18 cellular contexts compared by ENCODE assay signal in genomic region chr17:57445772-57446472, GRCh38.
DNase-seq lines count a peak whose midpoint lies in the region; ATAC-seq, FAIRE-seq and TF ChIP-seq lines count a peak whose summit lies in the region.
"Had no signal": no experiment of that assay in that cellular context is flagged by ENCODE, and none has a peak within 500 bp of the region (broad histone marks: within the 10 kb centered on the region; RNA-seq: fewer than 3 reads in every experiment).

No MANE protein-coding gene starts in this region.

- no peaks in the 10 kb centered on the region for H3K27me3 ChIP-seq in DND-41 (ENCODE audit: insufficient read depth, low read length, poor library complexity)
- H3K27me3 ChIP-seq in Loucy (ENCODE audit: insufficient read depth, low read length, poor library complexity, severe bottlenecking) = no peaks in the 10 kb centered on the region
- no peaks in the 10 kb centered on the region for H3K27me3 ChIP-seq in GM12878 (replicated peaks in 1 of 2; ENCODE audit: control insufficient read depth in 2 of 2, insufficient read depth in 2 of 2, low read length in 1 of 2)
- no peaks in the 10 kb centered on the region for H3K27me3 ChIP-seq in thyroid gland
- H3K27me3 ChIP-seq: SJSA1 had no signal

- no peak for DNase-seq in DND-41
- no peak for DNase-seq in GM12878 (ENCODE audit: low read depth, low spot score)
- DNase-seq in osteocyte (ENCODE audit: extremely low spot score, unreplicated experiment) = no peak
- DNase-seq in thyroid gland = no peak
- no peak for DNase-seq in OCI-M2 (lab: John Stamatoyannopoulos, UW; ENCODE audit: unreplicated experiment)
- DNase-seq in NCI-H69 (lab: John Stamatoyannopoulos, UW) = no peak
- DNase-seq: activated CD4-positive, alpha-beta T cell treated with anti-CD3 and anti-CD28 coated beads for 4 hours; activated T-cell treated with anti-CD3 and anti-CD28 coated beads for 4 hours; effector CD8-positive, alpha-beta T cell; NCI-H2029 had no signal

- no peak overlapping the region; the same call in 1 of the 2 replicates for H3K4me2 ChIP-seq in DND-41 (ENCODE audit: insufficient read depth, low read length)
- H3K4me2 ChIP-seq in Loucy (ENCODE audit: low read depth, low read length, poor library complexity, severe bottlenecking) = no peak overlapping the region
- H3K4me2 ChIP-seq in GM12878 (ENCODE audit: control insufficient read depth, insufficient read depth) = peak overlapping the region; percentile 53

- TF ChIP-seq RAD21 in GM12878 (IDR thresholded peaks at IDR 0.05; ENCODE audit: insufficient read depth, low read depth, low read length) = no peak

- no peaks in the 10 kb centered on the region for H3K9me2 ChIP-seq in Loucy (replicated peaks; ENCODE audit: low read depth, low read length)

- WGBS in GM12878 (ENCODE audit: insufficient coverage, insufficient replicate concordance, low lambda C conversion rate, missing lambda C conversion rate) = 86% methylated on average over 17 of the region's 17 CpGs
- 79 to 82% methylated on average over 17 of the region's 17 CpGs for WGBS in thyroid gland, 2 donors

- H3K4me1 ChIP-seq in DND-41 (ENCODE audit: insufficient read depth, low read length) (peaks cover 100% of the 10 kb centered on the region), Loucy (ENCODE audit: insufficient read depth, low read length, poor library complexity, severe bottlenecking) (peaks cover 93% of the 10 kb centered on the region), GM12878 (ENCODE audit: control insufficient read depth, insufficient read depth, low read length) (peaks cover 68% of the 10 kb centered on the region), thyroid gland (peaks cover 5 to 29% of the 10 kb centered on the region in 2 donors)

- BruUV-seq in GM12878 (replicated peaks; lab: Mats Ljungman, UMichigan) = TSS peak; percentile 41

- ATAC-seq in DND-41 (ENCODE audit: insufficient read depth, low read depth) (no peak), GM12878 (no peak)
- ATAC-seq: activated naive CD4-positive, alpha-beta T cell treated with anti-CD3 and anti-CD28 coated beads, Interleukin-2, amount 50 U/mL, for 72 hours; natural killer cell treated with Interleukin-12 subunit alpha and Interleukin-12 subunit beta and Interleukin-15 and Interleukin-18, amount 100 ng/mL, for 72 hours had no signal

- peaks cover 3% of the 10 kb centered on the region for H3K36me3 Mint-ChIP-seq in osteocyte (ENCODE audit: unreplicated experiment)
- H3K36me3 Mint-ChIP-seq: natural killer cell treated with Interleukin-12 subunit alpha and Interleukin-12 subunit beta and Interleukin-15 and Interleukin-18, amount 100 ng/mL, for 72 hours had no signal

- POLR2A ChIA-PET in GM12878 (lab: Charles Lee) = interaction anchor here (0.8 to 1.5 kb wide), 7 partner anchors 9 to 23 kb away, joined by 3 to 10 read pairs (median 3); no protein-coding TSS in a partner anchor

- no peak for TF ChIP-seq EP300 in GM12878 (IDR thresholded peaks at IDR 0.05; ENCODE audit: borderline replicate concordance in 1 of 2, control insufficient read depth in 1 of 2, low read depth in 2 of 2, low read length in 2 of 2)

- peak overlapping the region; percentile 68 for H3K9ac ChIP-seq in DND-41 (ENCODE audit: low read depth, low read length)
- H3K9ac ChIP-seq in Loucy (ENCODE audit: low read depth, low read length, poor library complexity, severe bottlenecking) = peak overlapping the region; percentile 90
- H3K9ac ChIP-seq in GM12878 (ENCODE audit: control insufficient read depth, insufficient read depth, low read length) = no peak overlapping the region

- H4K20me1 ChIP-seq in DND-41 (ENCODE audit: insufficient read depth, low read length) (no peaks in the 10 kb centered on the region), Loucy (ENCODE audit: insufficient read depth, low read length, poor library complexity, severe bottlenecking) (no peaks in the 10 kb centered on the region), GM12878 (ENCODE audit: control insufficient read depth, insufficient read depth) (no peaks in the 10 kb centered on the region)

- peak overlapping the region; percentile 74 for H3K27ac Mint-ChIP-seq in osteocyte (ENCODE audit: unreplicated experiment)
- H3K27ac Mint-ChIP-seq: B cell had no signal

- no peak for TF ChIP-seq POLR2A in GM12878 (IDR thresholded peaks at IDR 0.05; ENCODE audit: low read depth, low read length)
- no peak for TF ChIP-seq POLR2A in thyroid gland (IDR thresholded peaks at IDR 0.05)

- H3K36me3 ChIP-seq in DND-41 (ENCODE audit: insufficient read depth, low read length) = peaks cover 62% of the 10 kb centered on the region
- peaks cover 62% of the 10 kb centered on the region; the same call in 1 of the 2 replicates for H3K36me3 ChIP-seq in Loucy (ENCODE audit: insufficient read depth, low read length)
- peaks cover 2 to 3% of the 10 kb centered on the region in 2 experiments; a peak in 3 of 4 replicates for H3K36me3 ChIP-seq in GM12878 (ENCODE audit: control insufficient read depth in 2 of 2, insufficient read depth in 2 of 2, low read length in 1 of 2)
- no peaks in the 10 kb centered on the region for H3K36me3 ChIP-seq in thyroid gland

- no peak overlapping the region for H3K4me3 ChIP-seq in DND-41 (ENCODE audit: low read depth in 1 of 2, low read length in 2 of 2)
- no peak overlapping the region for H3K4me3 ChIP-seq in Loucy (ENCODE audit: low read length, poor library complexity, severe bottlenecking)
- no peak overlapping the region for H3K4me3 ChIP-seq in GM12878
- no peak overlapping the region for H3K4me3 ChIP-seq in thyroid gland (replicated peaks in 1 of 3)
- H3K4me3 ChIP-seq: SJSA1 had no signal

- TF ChIP-seq CTCF in DND-41 (IDR thresholded peaks at IDR 0.05; ENCODE audit: borderline replicate concordance, extremely low read depth, low read length, poor library complexity, severe bottlenecking) (no peak), Loucy (conservative IDR thresholded peaks at IDR 0.05; ENCODE audit: low read length) (no peak), GM12878 (IDR thresholded peaks at IDR 0.05 in 2 of 3, conservative IDR thresholded peaks at IDR 0.05 in 1 of 3; ENCODE audit: control insufficient read depth in 2 of 3, extremely low read depth in 1 of 3, insufficient read depth in 1 of 3, low read depth in 3 of 3, low read length in 3 of 3) (no peak), osteocyte (IDR thresholded peaks at IDR 0.05) (no peak), thyroid gland (IDR thresholded peaks at IDR 0.05) (no peak)

- CTCF ChIA-PET in GM12878 (lab: Yijun Ruan, JAX) = interaction anchor here (0.6 to 3.0 kb wide), 7 partner anchors 9 to 226 kb away, joined by 3 to 13 read pairs (median 4); no protein-coding TSS in a partner anchor

- intact Hi-C loops in GM12878 (cut with micrococcal nuclease; ENCODE audit: unreplicated experiment) = loop anchor here (10.0 kb wide), 1 partner anchor 271 kb away; no protein-coding TSS in a partner anchor
- intact Hi-C loops in thyroid gland (cut with DNase I) = no loop called here

- H3K9me3 ChIP-seq in DND-41 (ENCODE audit: insufficient read depth, low read length, severe bottlenecking) (no peaks in the 10 kb centered on the region), Loucy (ENCODE audit: insufficient read depth, low read depth, low read length) (no peaks in the 10 kb centered on the region), GM12878 (replicated peaks; ENCODE audit: control insufficient read depth, insufficient read depth, low read length) (no peaks in the 10 kb centered on the region), thyroid gland (no peaks in the 10 kb centered on the region)
- H3K9me3 ChIP-seq: SJSA1 had no signal

- H3K27ac ChIP-seq in DND-41 (ENCODE audit: low read length) (peak overlapping the region; percentile 97), GM12878 (ENCODE audit: control insufficient read depth, insufficient read depth) (no peak overlapping the region), thyroid gland (no peak overlapping the region)

- no peaks in the 10 kb centered on the region for H3K9me3 Mint-ChIP-seq in osteocyte (ENCODE audit: unreplicated experiment)
- H3K9me3 Mint-ChIP-seq: central memory CD8-positive, alpha-beta T cell; natural killer cell treated with Interleukin-12 subunit alpha and Interleukin-12 subunit beta and Interleukin-15 and Interleukin-18, amount 100 ng/mL, for 72 hours had no signal

- RAD21 ChIA-PET in GM12878 (lab: Charles Lee; ENCODE audit: unreplicated experiment) = interaction anchor here (1.0 to 4.6 kb wide), 6 partner anchors 9 to 226 kb away, joined by 3 to 30 read pairs (median 4); no protein-coding TSS in a partner anchor

- no peaks in the 10 kb centered on the region for H3F3A ChIP-seq in Loucy (ENCODE audit: low read depth)

- H3K4me3 Mint-ChIP-seq in osteocyte (ENCODE audit: unreplicated experiment) = no peak overlapping the region
- H3K4me3 Mint-ChIP-seq: central memory CD8-positive, alpha-beta T cell; natural killer cell treated with Interleukin-12 subunit alpha and Interleukin-12 subunit beta and Interleukin-15 and Interleukin-18, amount 100 ng/mL, for 72 hours had no signal

- in situ Hi-C loops in GM12878 (cut with MboI) = no loop called here

- H2AFZ ChIP-seq in DND-41 (ENCODE audit: low read depth, low read length) (no peak overlapping the region), Loucy (ENCODE audit: low read length) (no peak overlapping the region), GM12878 (ENCODE audit: control insufficient read depth, low read depth, low read length) (no peak overlapping the region)

- no peak for FAIRE-seq in GM12878 (lab: Jason Lieb, UNC)
- FAIRE-seq: G401.6, GM12892 had no signal

- peaks cover 57% of the 10 kb centered on the region for H3K4me1 Mint-ChIP-seq in osteocyte (ENCODE audit: unreplicated experiment)

- no peaks in the 10 kb centered on the region for H3K27me3 Mint-ChIP-seq in osteocyte (ENCODE audit: unreplicated experiment)
- H3K27me3 Mint-ChIP-seq: B cell; central memory CD8-positive, alpha-beta T cell had no signal

- H3K79me2 ChIP-seq in DND-41 (ENCODE audit: insufficient read depth, low read length) (peaks cover 88% of the 10 kb centered on the region), Loucy (ENCODE audit: insufficient read depth, low read length) (peaks cover 100% of the 10 kb centered on the region), GM12878 (ENCODE audit: control insufficient read depth, insufficient read depth, low read length) (peaks cover 48% of the 10 kb centered on the region)

- SMC1A ChIA-PET in GM12878 (lab: Charles Lee; ENCODE audit: uncharacterized antibody, unreplicated experiment) = interaction anchor here (0.9 to 4.9 kb wide), 11 partner anchors 9 to 202 kb away, joined by 3 to 51 read pairs (median 4); no protein-coding TSS in a partner anchor

TF ChIP-seq in GM12878, 131 proteins besides CTCF, POLR2A, EP300 and RAD21 (continues in another document):
- TF ChIP-seq ZNF622 (IDR thresholded peaks at IDR 0.05) = no peak
- TF ChIP-seq FOXK2 (IDR thresholded peaks at IDR 0.05) = no peak
